Comparison of ENCODE assay signal across 28 cellular contexts in the genomic region with DNA sequence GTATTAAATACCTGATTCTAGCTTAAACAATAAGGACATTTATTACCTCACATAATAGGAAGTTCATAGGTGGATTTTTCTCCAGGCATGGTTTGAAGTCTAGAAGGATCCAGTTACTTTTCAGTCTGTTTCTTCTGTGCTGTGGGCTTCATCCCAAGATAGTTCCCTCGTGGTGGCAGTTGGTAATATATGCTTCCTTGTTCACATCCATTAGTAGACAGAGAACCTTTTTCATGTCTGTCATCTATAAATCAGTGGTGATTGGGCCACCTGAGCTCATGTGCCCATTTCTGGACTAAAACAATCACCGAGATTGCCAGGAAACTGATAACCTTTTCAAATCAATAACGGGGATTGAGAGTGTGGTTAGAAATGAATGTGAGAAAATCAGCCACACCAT.
"Had no signal": no experiment of that assay in that cellular context is flagged by ENCODE, and none has a peak within 500 bp of the region (broad histone marks: within the 10 kb centered on the region; RNA-seq: fewer than 3 reads in every experiment).

No MANE protein-coding gene starts in this region.

- H3K9me3 ChIP-seq: SJSA1 had no signal

- H3K27ac Mint-ChIP-seq: activated CD8-positive, alpha-beta T cell treated with anti-CD3 and anti-CD28 coated beads, Interleukin-2, amount 10 ng/mL, durations not matched to agents 7 days and 5 days; activated naive CD4-positive, alpha-beta T cell treated with anti-CD3 and anti-CD28 coated beads, Interleukin-2, amount 50 U/mL, for 72 hours; activated naive CD8-positive, alpha-beta T cell treated with anti-CD3 and anti-CD28 coated beads, Interleukin-2, amount 50 U/mL, for 24 hours; activated T-cell treated with anti-CD3 and anti-CD28 coated beads, Interleukin-2, amount 50 U/mL, for 24 hours; activated T-helper 1 cell treated with anti-CD3 and anti-CD28 coated beads, Interleukin-12 subunit alpha, Interleukin-12 subunit beta, Interleukin-2, Interleukin-4 antibody, amounts not matched to agents 30 ng/mL and 10 ng/mL and 1 ng/mL, durations not matched to agents 14 hours and 24 hours and 36 hours; T-helper 1 cell treated with Interleukin-12 subunit alpha and Interleukin-12 subunit beta and Interleukin-4 antibody, amounts not matched to agents 30 μg/mL and 1 μg/mL, for 36 hours; WTC11 had no signal

- H3K27me3 ChIP-seq: ascending aorta, brain microvascular endothelial cell, SJSA1 had no signal

- H3K27me3 Mint-ChIP-seq: activated naive CD8-positive, alpha-beta T cell treated with anti-CD3 and anti-CD28 coated beads, Interleukin-2, amount 50 U/mL, for 24 hours; activated T-cell treated with anti-CD3 and anti-CD28 coated beads, Interleukin-2, amount 50 U/mL, for 24 hours had no signal

- ATAC-seq: activated CD8-positive, alpha-beta T cell treated with anti-CD3 and anti-CD28 coated beads, Interleukin-2, amount 10 ng/mL, durations not matched to agents 7 days and 5 days; activated naive CD4-positive, alpha-beta T cell treated with anti-CD3 and anti-CD28 coated beads, Interleukin-2, amount 50 U/mL, for 72 hours; activated naive CD8-positive, alpha-beta T cell treated with anti-CD3 and anti-CD28 coated beads, Interleukin-2, amount 50 U/mL, for 24 hours; PC-3; WTC11 had no signal

- H3K4me3 Mint-ChIP-seq: activated CD8-positive, alpha-beta T cell treated with anti-CD3 and anti-CD28 coated beads, Interleukin-2, amount 10 ng/mL, durations not matched to agents 7 days and 5 days; activated naive CD8-positive, alpha-beta T cell treated with anti-CD3 and anti-CD28 coated beads, Interleukin-2, amount 50 U/mL, for 24 hours; activated T-cell treated with anti-CD3 and anti-CD28 coated beads, Interleukin-2, amount 50 U/mL, for 24 hours; activated T-helper 1 cell treated with anti-CD3 and anti-CD28 coated beads, Interleukin-12 subunit alpha, Interleukin-12 subunit beta, Interleukin-2, Interleukin-4 antibody, amounts not matched to agents 30 ng/mL and 10 ng/mL and 1 ng/mL, durations not matched to agents 14 hours and 24 hours and 36 hours; T-helper 1 cell treated with Interleukin-12 subunit alpha and Interleukin-12 subunit beta and Interleukin-4 antibody, amounts not matched to agents 30 μg/mL and 1 μg/mL, for 36 hours; WTC11 had no signal

- H3K27ac ChIP-seq: ascending aorta, brain microvascular endothelial cell, SJSA1 had no signal

- FAIRE-seq: RCC 7860 had no signal

- H3K4me3 ChIP-seq: ascending aorta, SJSA1 had no signal

- H3K36me3 ChIP-seq: brain microvascular endothelial cell, SJSA1 had no signal

- DNase-seq: activated CD4-positive, alpha-beta T cell treated with anti-CD3 and anti-CD28 coated beads for 48 hours; activated CD4-positive, alpha-beta T cell treated with anti-CD3 and anti-CD28 coated beads, Interleukin-2, amount 50 U/mL, for 4 hours; activated CD4-positive, CD25-positive, alpha-beta regulatory T cell treated with anti-CD3 and anti-CD28 coated beads, Interleukin-2, amount 50 U/mL, for 72 hours; activated CD8-positive, alpha-beta T cell treated with anti-CD3 and anti-CD28 coated beads, Interleukin-2, amount 10 ng/mL, durations not matched to agents 7 days and 5 days; activated effector memory CD4-positive, alpha-beta T cell treated with Interleukin-2 at 50 U/mL for 16 hours; activated naive CD4-positive, alpha-beta T cell treated with Interleukin-2 at 50 U/mL for 16 hours; activated naive CD8-positive, alpha-beta T cell treated with anti-CD3 and anti-CD28 coated beads, Interleukin-2, amount 50 U/mL, for 24 hours; activated T-cell treated with anti-CD3 and anti-CD28 coated beads, Interleukin-2, amount 50 U/mL, for 24 hours; amniotic stem cell; brain microvascular endothelial cell; caudate nucleus; Karpas-422; MM.1S; NCI-H1105; NCI-H1436; NCI-H187; NCI-H2081; NCI-H510A treated with DMSO at 0.1 percent for 48 hours; NCI-H69; PC-3; SHP77 had no signal
